12 cellular contexts compared by ENCODE assay signal in the genomic region with DNA sequence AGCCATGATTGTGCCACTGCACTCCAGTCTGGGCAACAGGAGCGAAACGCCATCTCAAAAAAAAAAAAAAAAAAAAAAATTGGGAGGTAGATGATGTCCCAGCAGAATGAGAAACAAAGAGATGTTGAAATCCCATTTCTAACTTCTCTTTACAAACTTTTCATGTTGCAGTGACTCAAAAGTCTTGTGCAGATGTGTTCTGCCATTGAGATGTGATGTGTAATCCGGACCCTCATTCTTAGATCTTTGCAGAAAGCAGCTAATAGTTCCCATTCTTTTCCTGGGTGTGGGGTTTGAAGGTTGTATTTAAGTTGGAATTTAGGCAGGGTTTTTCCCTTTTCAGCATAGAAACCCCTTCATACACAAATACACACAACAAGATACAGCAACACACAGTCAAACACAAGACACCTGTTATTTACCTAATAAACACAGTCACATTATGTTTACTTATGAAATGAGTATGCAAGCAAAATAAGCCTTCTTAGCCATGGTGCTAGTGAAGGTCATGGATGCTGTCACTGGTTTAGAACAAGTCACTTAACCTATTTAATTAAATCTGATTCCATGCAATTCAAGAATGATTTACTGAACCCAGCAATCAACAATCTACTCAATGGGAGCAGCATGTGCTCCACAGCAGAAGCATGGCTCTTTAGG. TPM values are rescaled to one million over a fixed set of nuclear protein-coding genes. Genes with fewer than 3 reads are reported as not detected.
DNase-seq lines count a peak whose midpoint lies in the region; ATAC-seq and TF ChIP-seq lines count a peak whose summit lies in the region.
"Had no signal": no experiment of that assay in that cellular context is flagged by ENCODE, and none has a peak within 500 bp of the region (broad histone marks: within the 10 kb centered on the region; RNA-seq: fewer than 3 reads in every experiment).

No MANE protein-coding gene starts in this region.

- H3K36me3 Mint-ChIP-seq in natural killer cell: no peaks in the 10 kb centered on the region

- H3K4me1 Mint-ChIP-seq in natural killer cell: peaks cover 59 to 61% of the 10 kb centered on the region in 2 donors

- ATAC-seq in left ventricle myocardium superior: peak; percentile 26
- no peak for ATAC-seq in Right ventricle myocardium inferior
- ATAC-seq in HG03521 (IDR thresholded peaks at IDR 0.05; ENCODE audit: unreplicated experiment): no peak
- no peak for ATAC-seq in natural killer cell
- no peak for ATAC-seq in GM18498 (IDR thresholded peaks at IDR 0.05; ENCODE audit: unreplicated experiment)
- ATAC-seq: stimulated activated effector memory CD8-positive, alpha-beta T cell treated with anti-CD3 and anti-CD28 coated beads, Interleukin-12 subunit alpha, Interleukin-12 subunit beta, amount 100 ng/mL, for 72 hours had no signal

- no peaks in the 10 kb centered on the region for H3K9me3 ChIP-seq in uterus
- H3K9me3 ChIP-seq: psoas muscle had no signal

- H3K36me3 ChIP-seq in uterus: no peaks in the 10 kb centered on the region

- DNase-seq in left ventricle myocardium superior (no peak), Right ventricle myocardium inferior (ENCODE audit: missing footprints) (no peak), NCI-H2029 (lab: John Stamatoyannopoulos, UW) (peak; percentile 31), fibroblast of peridontal ligament (ENCODE audit: extremely low read depth) (peak; percentile 9), uterus (no peak), natural killer cell (no peak)
- DNase-seq: activated B cell treated with CpG ODN at 0.5 μM for 24 hours; psoas muscle; stimulated activated CD4-positive, alpha-beta T cell treated with anti-CD3 and anti-CD28 coated beads, Interleukin-2, amount 100 ng/mL, for 24 hours had no signal

- intact Hi-C loops in left ventricle myocardium superior (cut with micrococcal nuclease): no loop called here
- intact Hi-C loops in Right ventricle myocardium inferior (cut with DNase I): no loop called here
- intact Hi-C loops in uterus (cut with DNase I; ENCODE audit: low total_unique reads): no loop called here
- intact Hi-C loops in natural killer cell (cut with micrococcal nuclease): no loop called here

- TF ChIP-seq CTCF in uterus (IDR thresholded peaks at IDR 0.05): no peak
- no peak for TF ChIP-seq CTCF in natural killer cell (IDR thresholded peaks at IDR 0.05)

- TF ChIP-seq POLR2A in uterus (IDR thresholded peaks at IDR 0.05): no peak

- H3K9me3 Mint-ChIP-seq in natural killer cell: no peaks in the 10 kb centered on the region
- H3K9me3 Mint-ChIP-seq: activated B cell treated with CpG ODN at 0.5 μM for 24 hours; stimulated activated effector memory CD8-positive, alpha-beta T cell treated with anti-CD3 and anti-CD28 coated beads, Interleukin-12 subunit alpha, Interleukin-12 subunit beta, amount 100 ng/mL, for 72 hours had no signal

- no peaks in the 10 kb centered on the region for H3K27me3 Mint-ChIP-seq in natural killer cell (ENCODE audit: low read depth in 2 of 2)
- H3K27me3 Mint-ChIP-seq: activated B cell treated with CpG ODN at 0.5 μM for 24 hours had no signal

- H3K4me3 ChIP-seq in uterus: no peak overlapping the region
- H3K4me3 ChIP-seq: psoas muscle had no signal

- H3K4me3 Mint-ChIP-seq in natural killer cell: no peak overlapping the region
- H3K4me3 Mint-ChIP-seq: activated B cell treated with CpG ODN at 0.5 μM for 24 hours; stimulated activated effector memory CD8-positive, alpha-beta T cell treated with anti-CD3 and anti-CD28 coated beads, Interleukin-12 subunit alpha, Interleukin-12 subunit beta, amount 100 ng/mL, for 72 hours had no signal

- peaks cover 5 to 7% of the 10 kb centered on the region in 2 donors for H3K4me1 ChIP-seq in uterus

- H3K27ac ChIP-seq in uterus: peak overlapping the region; percentile 68 to 78
- H3K27ac ChIP-seq: psoas muscle had no signal

- peak overlapping the region in 1 of 2 donors; percentile 48 for H3K27ac Mint-ChIP-seq in natural killer cell

- no peaks in the 10 kb centered on the region for H3K27me3 ChIP-seq in uterus

RNA-seq across cellular contexts. Expression of a gene that starts 14.9 kb away (rescaled TPM):
- total RNA-seq in left ventricle myocardium superior (23.2 TPM), Right ventricle myocardium inferior (20.6 TPM), uterus (10 to 100 TPM; 25.4 to 63.8 (median 43.6) TPM), natural killer cell (10 to 100 TPM; 22.7 to 25.7 (median 23.8) TPM)

RNA-seq across cellular contexts. Expression of a gene that starts 44.3 kb away (rescaled TPM):
- total RNA-seq in left ventricle myocardium superior: not detected
- total RNA-seq in Right ventricle myocardium inferior: not detected
- total RNA-seq in uterus: not detected
- total RNA-seq in natural killer cell: 1 to 10 TPM in 2 of 3 donors, under 1 TPM in 1; 0.35 to 3.7 (median 3.6) TPM
- total RNA-seq: activated B cell treated with CpG ODN at 0.5 μM for 24 hours, psoas muscle had no signal

Comparison
In these comparisons a context has a peak if more than half of its experiments do, and no peak if none do; other contexts are left out.
1. DNase-seq: peak in NCI-H2029 (single experiment) and fibroblast of peridontal ligament (single experiment); none in left ventricle myocardium superior (single experiment), Right ventricle myocardium inferior (single experiment), uterus (0 of 2) and natural killer cell (single experiment).